ENCODE assay signal across 8 cellular contexts in genomic region chr1:204828352-204828850, GRCh38. TPM values are rescaled to one million over a fixed set of nuclear protein-coding genes. Genes with fewer than 3 reads are reported as not detected.
A peak's percentile ranks its signal among the peaks of the same experiment; 100 is the strongest.
DNase-seq lines count a peak whose midpoint lies in the region; ATAC-seq and TF ChIP-seq lines count a peak whose summit lies in the region.

No MANE protein-coding gene starts in this region.

- no peak overlapping the region for H3K27ac Mint-ChIP-seq in natural killer cell

- H3K4me3 Mint-ChIP-seq in natural killer cell = peak overlapping the region; percentile 49

- no peak for TF ChIP-seq POLR2A in suprapubic skin (IDR thresholded peaks at IDR 0.05)

- H3K9me3 ChIP-seq in suprapubic skin = no peaks in the 10 kb centered on the region

- H3K36me3 Mint-ChIP-seq in natural killer cell = no peaks in the 10 kb centered on the region

- peaks cover 9% of the 10 kb centered on the region for H3K4me1 ChIP-seq in suprapubic skin

- H3K4me1 Mint-ChIP-seq in natural killer cell = peaks cover 0 to 14% of the 10 kb centered on the region in 2 donors

- TF ChIP-seq EP300 in suprapubic skin (IDR thresholded peaks at IDR 0.05) = no peak

- H3K4me3 ChIP-seq in fibroblast of villous mesenchyme (ENCODE audit: low read depth, low read length) (no peak overlapping the region), suprapubic skin (peak overlapping the region; percentile 44)

- ATAC-seq in natural killer cell (peak; percentile 51 to 82 (median 54)), HG03565 (IDR thresholded peaks at IDR 0.05; ENCODE audit: unreplicated experiment) (no peak)

- H3K27me3 ChIP-seq in suprapubic skin = peaks cover 65% of the 10 kb centered on the region

- no peak for TF ChIP-seq CTCF in fibroblast of villous mesenchyme (IDR thresholded peaks at IDR 0.05; ENCODE audit: insufficient read depth, low read depth, low read length)
- no peak for TF ChIP-seq CTCF in natural killer cell (IDR thresholded peaks at IDR 0.05)
- TF ChIP-seq CTCF in suprapubic skin (IDR thresholded peaks at IDR 0.05) = peak in 1 of 2 donors; percentile 27

- 3% methylated on average over 37 of the region's 53 CpGs for WGBS in suprapubic skin

- intact Hi-C loops in natural killer cell (cut with micrococcal nuclease) = no loop called here

- H3K27ac ChIP-seq in suprapubic skin = no peak overlapping the region

- H3K9me3 Mint-ChIP-seq in natural killer cell = no peaks in the 10 kb centered on the region

- H3K27me3 Mint-ChIP-seq in natural killer cell (ENCODE audit: low read depth in 2 of 2) = peaks cover 43% of the 10 kb centered on the region in 2 donors

- DNase-seq in EL (peak; percentile 75), NCI-H1930 (lab: John Stamatoyannopoulos, UW) (peak; percentile 62 to 87), activated T-cell treated with anti-CD3 and anti-CD28 coated beads for 48 hours (ENCODE audit: low read depth) (peak; percentile 67), fibroblast of villous mesenchyme (ENCODE audit: low read depth) (peak; percentile 12), natural killer cell (peak; percentile 20), suprapubic skin (ENCODE audit: low spot score in 2 of 2) (no peak), NAMALWA (ENCODE audit: low spot score) (no peak)

- H3K36me3 ChIP-seq in suprapubic skin = no peaks in the 10 kb centered on the region

RNA-seq across cellular contexts. Expression of gene NFASC, which starts 42.3 kb away (rescaled TPM):
- total RNA-seq in fibroblast of villous mesenchyme = 1.7 and 1.9 TPM in 2 replicates
- under 1 TPM in 2 of 3 donors, not detected in 1; 0.09 to 0.27 TPM for total RNA-seq in natural killer cell
- total RNA-seq in suprapubic skin = 10 to 100 TPM; 12.7 to 41.7 (median 19.2) TPM

Comparison
In these comparisons a context has a peak if more than half of its experiments do, and no peak if none do; other contexts are left out.
1. DNase-seq: peak in EL (single experiment), NCI-H1930 (2 of 2), activated T-cell treated with anti-CD3 and anti-CD28 coated beads for 48 hours (single experiment), fibroblast of villous mesenchyme (single experiment) and natural killer cell (single experiment); none in suprapubic skin (0 of 2) and NAMALWA (single experiment).